Comparison of ENCODE assay signal across 23 cellular contexts in the genomic region with DNA sequence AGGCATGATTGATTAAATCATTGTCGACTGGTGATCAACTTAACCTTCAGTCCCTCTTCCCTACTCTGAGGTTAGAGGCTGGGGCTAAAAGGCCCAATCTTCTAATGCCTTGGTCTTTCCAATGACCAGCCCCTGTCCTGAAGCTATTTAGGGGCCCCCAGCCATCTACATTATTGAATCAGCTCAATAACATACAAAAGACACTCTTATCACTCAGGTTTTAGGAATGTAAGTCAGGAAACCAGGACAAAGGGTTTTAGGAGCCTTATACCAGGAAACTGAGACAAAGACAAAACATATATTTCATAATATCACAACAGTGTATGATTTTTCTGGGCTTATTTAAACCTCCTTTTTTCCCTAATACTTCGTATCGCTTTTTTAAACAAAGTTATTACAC.
"Had no signal": no experiment of that assay in that cellular context is flagged by ENCODE, and none has a peak within 500 bp of the region (broad histone marks: within the 10 kb centered on the region; RNA-seq: fewer than 3 reads in every experiment).

No MANE protein-coding gene starts in this region.

- DNase-seq: activated CD4-positive, alpha-beta memory T cell treated with anti-CD3 and anti-CD28 coated beads for 36 hours; activated CD4-positive, alpha-beta T cell treated with anti-CD3 and anti-CD28 coated beads, Interleukin-2, amount 10 ng/mL, durations not matched to agents 7 days and 5 days; activated CD4-positive, CD25-positive, alpha-beta regulatory T cell; activated CD8-positive, alpha-beta memory T cell treated with anti-CD3 and anti-CD28 coated beads for 24 hours; activated gamma-delta T cell; activated naive CD4-positive, alpha-beta T cell treated with anti-CD3 and anti-CD28 coated beads for 36 hours; activated T-cell treated with anti-CD3 and anti-CD28 coated beads, Interleukin-2, amount 50 U/mL, for 48 hours; Karpas-422; NCI-H1048; NCI-H146; NCI-H187 treated with DMSO at 0.1 percent for 48 hours; NCI-H2081 treated with DMSO at 0.1 percent for 48 hours; NCI-H2171; NCI-H2227 treated with DMSO at 0.1 percent for 48 hours; NCI-H446 treated with DMSO at 0.1 percent for 48 hours; NCI-H524 treated with DMSO at 0.1 percent for 48 hours; NCI-H748 treated with DMSO at 0.1 percent for 48 hours; SIG-M5; T-helper 1 cell had no signal

- H3K4me3 Mint-ChIP-seq: activated CD4-positive, alpha-beta memory T cell treated with anti-CD3 and anti-CD28 coated beads for 36 hours; activated CD4-positive, alpha-beta T cell treated with anti-CD3 and anti-CD28 coated beads, Interleukin-2, amount 10 ng/mL, durations not matched to agents 7 days and 5 days; activated naive CD4-positive, alpha-beta T cell treated with anti-CD3 and anti-CD28 coated beads for 36 hours; activated naive CD8-positive, alpha-beta T cell; activated T-helper 17 cell treated with anti-CD3 and anti-CD28 coated beads, Interleukin-2, amount 50 U/mL, for 72 hours had no signal

- H3K4me3 ChIP-seq: K562 had no signal

- H3K27ac ChIP-seq: VCaP had no signal

- H3K9me3 Mint-ChIP-seq: activated CD4-positive, alpha-beta memory T cell treated with anti-CD3 and anti-CD28 coated beads for 36 hours; activated CD4-positive, alpha-beta T cell treated with anti-CD3 and anti-CD28 coated beads, Interleukin-2, amount 10 ng/mL, durations not matched to agents 7 days and 5 days; activated naive CD4-positive, alpha-beta T cell treated with anti-CD3 and anti-CD28 coated beads for 36 hours; activated T-helper 17 cell treated with anti-CD3 and anti-CD28 coated beads, Interleukin-2, amount 50 U/mL, for 72 hours had no signal

- ATAC-seq: activated T-helper 17 cell treated with anti-CD3 and anti-CD28 coated beads, Interleukin-2, amount 50 U/mL, for 72 hours; K562 had no signal

- H3K36me3 Mint-ChIP-seq: activated CD4-positive, alpha-beta memory T cell treated with anti-CD3 and anti-CD28 coated beads for 36 hours; activated naive CD8-positive, alpha-beta T cell had no signal

- H3K27me3 Mint-ChIP-seq: activated T-helper 17 cell treated with anti-CD3 and anti-CD28 coated beads, Interleukin-2, amount 50 U/mL, for 72 hours had no signal

- H3K27ac Mint-ChIP-seq: activated CD4-positive, alpha-beta memory T cell treated with anti-CD3 and anti-CD28 coated beads for 36 hours; activated CD4-positive, alpha-beta T cell treated with anti-CD3 and anti-CD28 coated beads, Interleukin-2, amount 10 ng/mL, durations not matched to agents 7 days and 5 days; activated naive CD4-positive, alpha-beta T cell treated with anti-CD3 and anti-CD28 coated beads for 36 hours; activated naive CD8-positive, alpha-beta T cell; activated T-helper 17 cell treated with anti-CD3 and anti-CD28 coated beads, Interleukin-2, amount 50 U/mL, for 72 hours had no signal

- H3K4me1 Mint-ChIP-seq: activated CD4-positive, alpha-beta T cell treated with anti-CD3 and anti-CD28 coated beads, Interleukin-2, amount 10 ng/mL, durations not matched to agents 7 days and 5 days; activated T-helper 17 cell treated with anti-CD3 and anti-CD28 coated beads, Interleukin-2, amount 50 U/mL, for 72 hours had no signal
